Comparison of ENCODE assay signal across 1 cellular context in genomic region chr1:109249654-109250401, GRCh38.
TF ChIP-seq lines count a peak whose summit lies in the region.

No MANE protein-coding gene starts in this region.

TF ChIP-seq in SK-N-SH, 30 proteins besides CTCF, POLR2A, EP300 and RAD21:
- no peak for TF ChIP-seq FOSL2 (IDR thresholded peaks at IDR 0.05; ENCODE audit: borderline replicate concordance, low read depth)
- TF ChIP-seq POLR2AphosphoS5 (IDR thresholded peaks at IDR 0.05; ENCODE audit: low read depth, low read length): no peak
- TF ChIP-seq IRF3 (IDR thresholded peaks at IDR 0.05; ENCODE audit: low read depth, low read length): no peak
- no peak for TF ChIP-seq FOXJ3 (CRISPR knock-in tag; IDR thresholded peaks at IDR 0.05)
- no peak for TF ChIP-seq MXI1 (IDR thresholded peaks at IDR 0.05; ENCODE audit: low read depth, low read length)
- TF ChIP-seq YY1 (IDR thresholded peaks at IDR 0.05; ENCODE audit: low read depth): no peak
- TF ChIP-seq NFIC (IDR thresholded peaks at IDR 0.05; ENCODE audit: borderline replicate concordance): no peak
- TF ChIP-seq GATA2 (CRISPR knock-in tag; IDR thresholded peaks at IDR 0.05): no peak
- TF ChIP-seq MAX (IDR thresholded peaks at IDR 0.05; ENCODE audit: low read depth): no peak
- TF ChIP-seq SMC3 (IDR thresholded peaks at IDR 0.05; ENCODE audit: low read depth, low read length): no peak
- TF ChIP-seq MEF2A (IDR thresholded peaks at IDR 0.05; ENCODE audit: borderline replicate concordance, low read depth): no peak
